15 cellular contexts compared by ENCODE assay signal in the genomic region with DNA sequence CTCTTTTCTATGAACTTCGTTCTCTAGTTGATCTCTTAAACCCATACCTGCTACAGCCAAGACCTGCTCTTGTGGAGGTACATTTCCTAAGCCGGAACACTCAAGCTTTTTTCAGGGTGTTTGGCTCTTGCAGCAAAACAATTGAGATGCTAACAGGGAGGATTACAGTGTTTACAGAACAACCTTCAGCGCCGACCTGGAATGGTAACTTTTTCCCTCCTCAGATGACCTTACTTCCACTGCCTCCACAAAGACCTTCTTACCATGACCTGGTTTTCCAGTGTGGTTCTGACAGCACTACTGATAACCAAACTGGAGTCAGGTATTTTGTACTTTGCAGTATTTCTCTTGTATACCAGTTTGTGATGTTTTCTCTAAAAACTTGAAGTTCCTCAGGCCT. TPM values are rescaled to one million over a fixed set of nuclear protein-coding genes. Genes with fewer than 3 reads are reported as not detected.
DNase-seq lines count a peak whose midpoint lies in the region; ATAC-seq, FAIRE-seq and TF ChIP-seq lines count a peak whose summit lies in the region.
"Had no signal": no experiment of that assay in that cellular context is flagged by ENCODE, and none has a peak within 500 bp of the region (broad histone marks: within the 10 kb centered on the region; RNA-seq: fewer than 3 reads in every experiment).

No MANE protein-coding gene starts in this region.

- H3K36me3 ChIP-seq in endodermal cell (ENCODE audit: control insufficient read depth, insufficient read depth, low read length) = peaks cover 37% of the 10 kb centered on the region
- H3K36me3 ChIP-seq in muscle layer of duodenum (ENCODE audit: control insufficient read depth in 1 of 2, insufficient read depth in 2 of 2, low read length in 2 of 2) = peaks cover 26 to 34% of the 10 kb centered on the region in 2 donors
- H3K36me3 ChIP-seq: uterus had no signal

- H3K27ac ChIP-seq in endodermal cell (ENCODE audit: low read depth, low read length) = no peak overlapping the region
- H3K27ac ChIP-seq in muscle layer of duodenum (ENCODE audit: low read length) = peak overlapping the region; percentile 3

- H3K9me3 ChIP-seq in endodermal cell (ENCODE audit: control insufficient read depth, low read length) = peaks cover 6% of the 10 kb centered on the region
- H3K9me3 ChIP-seq in muscle layer of duodenum (ENCODE audit: control insufficient read depth in 1 of 2, low read length in 2 of 2) = no peaks in the 10 kb centered on the region
- H3K9me3 ChIP-seq: uterus had no signal

- H3K4me3 Mint-ChIP-seq in natural killer cell (no peak overlapping the region), endodermal cell (peak overlapping the region; percentile 37)
- no peak overlapping the region for H3K4me3 Mint-ChIP-seq in natural killer cell treated with Interleukin-12 subunit alpha and Interleukin-12 subunit beta and Interleukin-15 and Interleukin-18, amount 100 ng/mL, for 72 hours
- H3K4me3 Mint-ChIP-seq: activated naive CD8-positive, alpha-beta T cell treated with anti-CD3 and anti-CD28 coated beads, Interleukin-2, amount 50 U/mL, for 24 hours had no signal

- H3K27me3 Mint-ChIP-seq in natural killer cell (ENCODE audit: low read depth in 2 of 2) = no peaks in the 10 kb centered on the region
- no peaks in the 10 kb centered on the region for H3K27me3 Mint-ChIP-seq in natural killer cell treated with Interleukin-12 subunit alpha and Interleukin-12 subunit beta and Interleukin-15 and Interleukin-18, amount 100 ng/mL, for 72 hours
- H3K27me3 Mint-ChIP-seq in endodermal cell (ENCODE audit: insufficient read depth) = no peaks in the 10 kb centered on the region
- H3K27me3 Mint-ChIP-seq: activated naive CD8-positive, alpha-beta T cell treated with anti-CD3 and anti-CD28 coated beads, Interleukin-2, amount 50 U/mL, for 24 hours had no signal

- H3K4me3 ChIP-seq in endodermal cell (ENCODE audit: low read length) (peak overlapping the region; percentile 60), muscle layer of duodenum (ENCODE audit: low read depth in 1 of 2, low read length in 2 of 2) (no peak overlapping the region)
- H3K4me3 ChIP-seq: uterus had no signal

- peaks cover 21% of the 10 kb centered on the region for H3K4me1 ChIP-seq in endodermal cell (ENCODE audit: control insufficient read depth, insufficient read depth, low read length)
- H3K4me1 ChIP-seq in muscle layer of duodenum (ENCODE audit: control insufficient read depth in 1 of 2, insufficient read depth in 2 of 2, low read length in 2 of 2) = peaks cover 4 to 21% of the 10 kb centered on the region in 2 donors
- H3K4me1 ChIP-seq: uterus had no signal

- no peak for DNase-seq in natural killer cell
- DNase-seq in natural killer cell treated with Interleukin-12 subunit alpha and Interleukin-12 subunit beta and Interleukin-15 and Interleukin-18, amount 100 ng/mL, for 72 hours (ENCODE audit: low spot score) = no peak
- DNase-seq in endodermal cell = no peak
- no peak for DNase-seq in GM10248 (ENCODE audit: extremely low spot score)
- no peak for DNase-seq in HCEC 1CT
- DNase-seq in HTR-8/SVneo (ENCODE audit: insufficient read length, low spot score) = no peak
- DNase-seq: activated naive CD8-positive, alpha-beta T cell treated with anti-CD3 and anti-CD28 coated beads, Interleukin-2, amount 50 U/mL, for 24 hours; DMS79 treated with DMSO at 0.1 percent for 48 hours; Karpas-422; NCI-H1930; nucleus accumbens; uterus had no signal

- CTCF ChIA-PET in GM10248 (lab: Yijun Ruan, JAX) = no interaction called here

- no peak for TF ChIP-seq CTCF in natural killer cell (IDR thresholded peaks at IDR 0.05)
- no peak for TF ChIP-seq CTCF in endodermal cell (conservative IDR thresholded peaks at IDR 0.05)
- no peak for TF ChIP-seq CTCF in GM10248 (IDR thresholded peaks at IDR 0.05; ENCODE audit: control extremely low read depth, extremely low read depth, low read depth, missing control alignments)

- 48 to 73% methylated on average over 3 to 4 of the region's 4 CpGs for WGBS in endodermal cell (ENCODE audit: insufficient coverage in 1 of 2, insufficient read length in 1 of 2), 2 experiments

- peak overlapping the region; percentile 12 for H3K9ac ChIP-seq in endodermal cell (ENCODE audit: extremely low read depth, low read length, poor library complexity, severe bottlenecking)

- ATAC-seq in natural killer cell = no peak
- ATAC-seq in natural killer cell treated with Interleukin-12 subunit alpha and Interleukin-12 subunit beta and Interleukin-15 and Interleukin-18, amount 100 ng/mL, for 72 hours = no peak
- no peak for ATAC-seq in HG03039 (IDR thresholded peaks at IDR 0.05; ENCODE audit: unreplicated experiment)
- ATAC-seq: activated naive CD8-positive, alpha-beta T cell treated with anti-CD3 and anti-CD28 coated beads, Interleukin-2, amount 50 U/mL, for 24 hours had no signal

- H3K27ac Mint-ChIP-seq in natural killer cell = peak overlapping the region; percentile 58 to 59
- H3K27ac Mint-ChIP-seq in natural killer cell treated with Interleukin-12 subunit alpha and Interleukin-12 subunit beta and Interleukin-15 and Interleukin-18, amount 100 ng/mL, for 72 hours = peak overlapping the region in 1 of 2 donors; percentile 39
- peak overlapping the region; percentile 94 for H3K27ac Mint-ChIP-seq in endodermal cell
- H3K27ac Mint-ChIP-seq: activated naive CD8-positive, alpha-beta T cell treated with anti-CD3 and anti-CD28 coated beads, Interleukin-2, amount 50 U/mL, for 24 hours had no signal

- H3K27me3 ChIP-seq in endodermal cell (ENCODE audit: control insufficient read depth, insufficient read depth, low read length, poor library complexity, severe bottlenecking) = no peaks in the 10 kb centered on the region
- no peaks in the 10 kb centered on the region for H3K27me3 ChIP-seq in muscle layer of duodenum (ENCODE audit: low read depth, low read length)
- H3K27me3 ChIP-seq: uterus had no signal

- intact Hi-C loops in natural killer cell (cut with micrococcal nuclease) = no loop called here

- POLR2A ChIA-PET in GM10248 (lab: Yijun Ruan, JAX) = no interaction called here

- FAIRE-seq in HTR-8/SVneo (lab: Jason Lieb, UNC) = no peak
- FAIRE-seq: TTC549 had no signal

- H3K9me3 Mint-ChIP-seq in natural killer cell (no peaks in the 10 kb centered on the region), endodermal cell (no peaks in the 10 kb centered on the region)
- no peaks in the 10 kb centered on the region for H3K9me3 Mint-ChIP-seq in natural killer cell treated with Interleukin-12 subunit alpha and Interleukin-12 subunit beta and Interleukin-15 and Interleukin-18, amount 100 ng/mL, for 72 hours
- H3K9me3 Mint-ChIP-seq: activated naive CD8-positive, alpha-beta T cell treated with anti-CD3 and anti-CD28 coated beads, Interleukin-2, amount 50 U/mL, for 24 hours had no signal

- H3K4me1 Mint-ChIP-seq in natural killer cell (peaks cover 33 to 43% of the 10 kb centered on the region in 2 donors), endodermal cell (peaks cover 39% of the 10 kb centered on the region)
- peaks cover 11 to 23% of the 10 kb centered on the region in 2 donors for H3K4me1 Mint-ChIP-seq in natural killer cell treated with Interleukin-12 subunit alpha and Interleukin-12 subunit beta and Interleukin-15 and Interleukin-18, amount 100 ng/mL, for 72 hours (ENCODE audit: low read depth in 2 of 2)

- H3K36me3 Mint-ChIP-seq in natural killer cell (peaks cover 13% of the 10 kb centered on the region), endodermal cell (ENCODE audit: low read depth) (peaks cover 51% of the 10 kb centered on the region)
- peaks cover 30% of the 10 kb centered on the region for H3K36me3 Mint-ChIP-seq in natural killer cell treated with Interleukin-12 subunit alpha and Interleukin-12 subunit beta and Interleukin-15 and Interleukin-18, amount 100 ng/mL, for 72 hours

RNA-seq across cellular contexts. Expression of gene KCNRG, which starts 0.5 kb away (rescaled TPM):
- total RNA-seq in natural killer cell = 1 to 10 TPM in 1 of 3 donors, under 1 TPM in 2; 0.43 to 1.0 (median 0.61) TPM
- under 1 TPM in 1 of 2 donors, not detected in 1; 0.67 TPM for total RNA-seq in natural killer cell treated with Interleukin-12 subunit alpha and Interleukin-12 subunit beta and Interleukin-15 and Interleukin-18, amount 100 ng/mL, for 72 hours
- 1 to 10 TPM in 1 of 2 donors, under 1 TPM in 1; 0.62 to 1.1 TPM for total RNA-seq in endodermal cell
- polyA plus RNA-seq in endodermal cell (2013, experiment 1 of 2) = 2.0 TPM
- 2.7 TPM for polyA plus RNA-seq in endodermal cell (2013, experiment 2 of 2)

RNA-seq across cellular contexts. Expression of gene TRIM13, which starts 18.9 kb away (rescaled TPM):
- total RNA-seq in natural killer cell (10 to 100 TPM; 18.9 to 22.1 (median 20.6) TPM), endodermal cell (10 to 100 TPM; 44.3 TPM)
- 10 to 100 TPM; 13.8 to 15.9 TPM for total RNA-seq in natural killer cell treated with Interleukin-12 subunit alpha and Interleukin-12 subunit beta and Interleukin-15 and Interleukin-18, amount 100 ng/mL, for 72 hours
- polyA plus RNA-seq in endodermal cell (2013, experiment 1 of 2) = 57.9 TPM
- polyA plus RNA-seq in endodermal cell (2013, experiment 2 of 2) = 54.4 TPM
